Comparison of ENCODE assay signal across 9 cellular contexts in the genomic region with DNA sequence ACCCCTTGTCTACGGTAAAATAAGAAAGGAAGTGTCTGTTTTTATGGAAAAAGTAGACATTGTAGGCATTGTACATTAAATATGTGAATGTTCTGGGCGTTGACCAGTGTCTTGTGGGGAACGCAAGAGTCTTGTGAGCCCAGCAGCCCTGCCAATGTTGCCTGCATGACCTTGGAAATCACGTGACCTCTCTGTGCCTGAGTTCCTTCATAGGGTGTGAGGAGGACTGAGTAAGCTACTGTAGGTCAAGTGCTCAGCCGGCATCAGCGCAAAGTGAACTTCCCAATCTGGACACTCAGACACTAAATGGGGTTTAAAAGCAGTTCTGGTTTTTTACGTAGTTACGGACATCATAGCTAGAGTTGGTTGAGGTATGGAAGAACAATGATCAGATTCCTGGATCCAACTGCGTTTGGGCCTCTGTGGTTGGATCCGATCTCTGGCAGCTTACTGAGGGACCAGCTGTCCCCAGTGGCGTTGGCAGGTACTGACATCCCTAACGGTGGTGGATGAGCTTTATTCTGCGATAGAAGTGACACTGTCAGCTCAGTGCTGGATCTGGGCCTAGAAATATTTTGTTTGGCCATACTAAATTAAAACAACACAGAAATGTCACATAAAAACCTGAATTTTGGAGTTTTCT.
DNase-seq lines count a peak whose midpoint lies in the region; ATAC-seq and TF ChIP-seq lines count a peak whose summit lies in the region.
"Had no signal": no experiment of that assay in that cellular context is flagged by ENCODE, and none has a peak within 500 bp of the region (broad histone marks: within the 10 kb centered on the region; RNA-seq: fewer than 3 reads in every experiment).

No MANE protein-coding gene starts in this region.

- H3K4me1 ChIP-seq in Karpas-422 (ENCODE audit: low read length), result no peaks in the 10 kb centered on the region

- no peaks in the 10 kb centered on the region for H3K27me3 ChIP-seq in Karpas-422 (ENCODE audit: low read length)
- H3K27me3 ChIP-seq in MG63, result no peaks in the 10 kb centered on the region; the same call in 1 of the 2 replicates
- no peaks in the 10 kb centered on the region for H3K27me3 ChIP-seq in CD4-positive, alpha-beta T cell (ENCODE audit: control insufficient read depth, insufficient read depth, low read length)

- H3K4me3 Mint-ChIP-seq in CD14-positive monocyte (no peak overlapping the region), nephron (no peak overlapping the region)
- no peak overlapping the region for H3K4me3 Mint-ChIP-seq in CD4-positive, alpha-beta T cell
- H3K4me3 Mint-ChIP-seq: activated naive CD4-positive, alpha-beta T cell treated with anti-CD3 and anti-CD28 coated beads, Interleukin-2, amount 50 U/mL, for 24 hours had no signal

- no peak overlapping the region for H2AFZ ChIP-seq in Karpas-422 (ENCODE audit: low read length)

- H3K27ac Mint-ChIP-seq in CD14-positive monocyte (no peak overlapping the region), nephron (peak overlapping the region; percentile 96 to 98 (median 98))
- H3K27ac Mint-ChIP-seq in CD4-positive, alpha-beta T cell, result no peak overlapping the region
- H3K27ac Mint-ChIP-seq: activated naive CD4-positive, alpha-beta T cell treated with anti-CD3 and anti-CD28 coated beads, Interleukin-2, amount 50 U/mL, for 24 hours had no signal

- no peaks in the 10 kb centered on the region for H3K9me3 ChIP-seq in Karpas-422 (ENCODE audit: low read length)
- H3K9me3 ChIP-seq in MG63, result peaks cover 7% of the 10 kb centered on the region
- H3K9me3 ChIP-seq in CD4-positive, alpha-beta T cell (ENCODE audit: control insufficient read depth, low read length), result no peaks in the 10 kb centered on the region

- H3K36me3 ChIP-seq in Karpas-422 (ENCODE audit: insufficient read depth, low read length), result no peaks in the 10 kb centered on the region
- H3K36me3 ChIP-seq in MG63, result no peaks in the 10 kb centered on the region

- no peaks in the 10 kb centered on the region for H4K20me1 ChIP-seq in Karpas-422 (ENCODE audit: insufficient read depth, low read depth, low read length)

- peaks cover 0 to 5% (median 5%) of the 10 kb centered on the region in 3 donors for H3K27me3 Mint-ChIP-seq in CD14-positive monocyte (ENCODE audit: low read depth in 3 of 3)
- H3K27me3 Mint-ChIP-seq in nephron (ENCODE audit: low read depth), result peaks cover 2% of the 10 kb centered on the region
- H3K27me3 Mint-ChIP-seq in CD4-positive, alpha-beta T cell, result no peaks in the 10 kb centered on the region

- TF ChIP-seq CTCF in CD14-positive monocyte (IDR thresholded peaks at IDR 0.05), result peak; percentile 32
- TF ChIP-seq CTCF in nephron (IDR thresholded peaks at IDR 0.05; ENCODE audit: unreplicated experiment in 3 of 3), result peak; percentile 50 to 64 (median 54)
- TF ChIP-seq CTCF in CD4-positive, alpha-beta T cell (IDR thresholded peaks at IDR 0.05), result no peak

- H3K27ac ChIP-seq in Karpas-422 (ENCODE audit: low read length), result no peak overlapping the region
- no peak overlapping the region for H3K27ac ChIP-seq in CD4-positive, alpha-beta T cell (ENCODE audit: low read depth, low read length)

- no peaks in the 10 kb centered on the region for H3K36me3 Mint-ChIP-seq in CD14-positive monocyte
- H3K36me3 Mint-ChIP-seq in nephron (ENCODE audit: low read depth), result peaks cover 36% of the 10 kb centered on the region
- no peaks in the 10 kb centered on the region for H3K36me3 Mint-ChIP-seq in CD4-positive, alpha-beta T cell (ENCODE audit: low read depth)
- H3K36me3 Mint-ChIP-seq: activated naive CD4-positive, alpha-beta T cell treated with anti-CD3 and anti-CD28 coated beads, Interleukin-2, amount 50 U/mL, for 24 hours had no signal

- H3K4me3 ChIP-seq in Karpas-422 (ENCODE audit: low read length), result no peak overlapping the region
- no peak overlapping the region for H3K4me3 ChIP-seq in MG63

- peaks cover 0 to 11% (median 3%) of the 10 kb centered on the region in 7 donors for H3K9me3 Mint-ChIP-seq in CD14-positive monocyte
- peaks cover 19% of the 10 kb centered on the region for H3K9me3 Mint-ChIP-seq in nephron
- H3K9me3 Mint-ChIP-seq in CD4-positive, alpha-beta T cell, result peaks cover 2% of the 10 kb centered on the region
- H3K9me3 Mint-ChIP-seq: activated naive CD4-positive, alpha-beta T cell treated with anti-CD3 and anti-CD28 coated beads, Interleukin-2, amount 50 U/mL, for 24 hours had no signal

- H3K4me1 Mint-ChIP-seq in CD14-positive monocyte (no peaks in the 10 kb centered on the region), nephron (peaks cover 46% of the 10 kb centered on the region)
- no peaks in the 10 kb centered on the region for H3K4me1 Mint-ChIP-seq in CD4-positive, alpha-beta T cell (ENCODE audit: low read depth)
- H3K4me1 Mint-ChIP-seq: activated naive CD4-positive, alpha-beta T cell treated with anti-CD3 and anti-CD28 coated beads, Interleukin-2, amount 50 U/mL, for 24 hours had no signal

- no peak overlapping the region for H3K9ac ChIP-seq in Karpas-422 (ENCODE audit: low read length)

- no peaks in the 10 kb centered on the region for H3K9me2 ChIP-seq in Karpas-422 (replicated peaks; ENCODE audit: insufficient read depth, low read length)

- CTCF ChIA-PET in CD4-positive, alpha-beta T cell (lab: Charles Lee), result interaction anchor here (1.3 kb wide), 1 partner anchor 9 kb away, joined by 3 read pairs; no protein-coding TSS in a partner anchor

- POLR2A ChIA-PET in CD4-positive, alpha-beta T cell (lab: Charles Lee), result interaction anchor here (0.9 kb wide), 1 partner anchor 117 kb away, joined by 3 read pairs; a partner anchor contains a TSS

- no peak for ATAC-seq in CD4-positive, alpha-beta T cell (ENCODE audit: poor library complexity)

- no peak overlapping the region for H3K4me2 ChIP-seq in Karpas-422 (ENCODE audit: low read depth, low read length, poor library complexity, severe bottlenecking)

- intact Hi-C loops in CD14-positive monocyte (cut with micrococcal nuclease), result no loop called here
- intact Hi-C loops in CD4-positive, alpha-beta T cell (cut with DNase I, micrococcal nuclease), result no loop called here

- no peaks in the 10 kb centered on the region for H3K79me2 ChIP-seq in Karpas-422 (ENCODE audit: low read length)

- DNase-seq in CD14-positive monocyte (ENCODE audit: low spot score) (no peak), Karpas-422 (peak; percentile 45), ecto neural progenitor cell (ENCODE audit: low spot score) (peak; percentile 46), MG63 (no peak), NCI-H146 (lab: John Stamatoyannopoulos, UW) (no peak), epidermal melanocyte (ENCODE audit: insufficient read length, low spot score) (no peak)
- no peak for DNase-seq in CD4-positive, alpha-beta T cell

Comparison
In these comparisons a context has a peak if more than half of its experiments do, and no peak if none do; other contexts are left out.
1. DNase-seq: peak in Karpas-422 (single experiment) and ecto neural progenitor cell (single experiment); none in CD14-positive monocyte (single experiment), MG63 (single experiment), NCI-H146 (single experiment), CD4-positive, alpha-beta T cell (0 of 10) and epidermal melanocyte (single experiment).
2. H3K27ac Mint-ChIP-seq: peak in nephron (3 of 3); none in CD14-positive monocyte (0 of 7) and CD4-positive, alpha-beta T cell (single experiment).